8 cellular contexts compared by ENCODE assay signal in the genomic region with DNA sequence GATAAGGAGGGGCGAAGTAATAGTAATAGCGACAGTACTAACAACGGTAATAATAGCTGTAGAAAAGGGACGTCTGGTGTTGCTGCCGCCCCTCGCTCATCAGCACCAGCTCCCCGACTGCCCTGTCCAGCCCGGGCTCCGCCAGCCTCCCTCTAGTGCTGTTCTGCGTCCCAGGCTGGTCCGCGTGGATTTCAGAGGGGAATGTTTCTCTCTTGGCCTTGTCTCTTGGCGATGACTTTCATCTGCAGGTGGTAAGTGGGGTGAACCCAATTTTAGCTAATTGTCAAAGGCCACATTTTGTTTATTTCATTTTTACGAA. TPM values are rescaled to one million over a fixed set of nuclear protein-coding genes. Genes with fewer than 3 reads are reported as not detected.
DNase-seq lines count a peak whose midpoint lies in the region; ATAC-seq and TF ChIP-seq lines count a peak whose summit lies in the region.

No MANE protein-coding gene starts in this region.

- CTCF ChIA-PET in mammary epithelial cell (lab: Charles Lee; ENCODE audit: low non-redundant PET) = no interaction called here

- in situ Hi-C loops in mammary epithelial cell (cut with MboI; ENCODE audit: low sequenced_read_pairs in 2 of 2) = no loop called here

- peak overlapping the region; percentile 46 to 57 (median 50) for H3K4me3 ChIP-seq in mammary epithelial cell (replicated peaks in 1 of 3; ENCODE audit: insufficient read depth in 1 of 3, low read depth in 2 of 3, low read length in 3 of 3)
- H3K4me3 ChIP-seq in stomach smooth muscle (ENCODE audit: low read length in 2 of 2) = peak overlapping the region; percentile 59 to 78

- no peaks in the 10 kb centered on the region for H3K36me3 ChIP-seq in mammary epithelial cell (ENCODE audit: insufficient read depth, low read length)
- no peaks in the 10 kb centered on the region for H3K36me3 ChIP-seq in stomach smooth muscle (ENCODE audit: control insufficient read depth in 2 of 2, insufficient read depth in 2 of 2, low read length in 2 of 2)

- H3K4me1 ChIP-seq in mammary epithelial cell (ENCODE audit: insufficient read depth, low read length) (peaks cover 3% of the 10 kb centered on the region), stomach smooth muscle (ENCODE audit: control insufficient read depth, insufficient read depth, low read length) (peaks cover 4% of the 10 kb centered on the region)

- no peak overlapping the region for H3K27ac ChIP-seq in mammary epithelial cell (ENCODE audit: insufficient read depth, low read depth, low read length)
- no peak overlapping the region for H3K27ac ChIP-seq in stomach smooth muscle (ENCODE audit: low read length)

- WGBS in mammary epithelial cell (ENCODE audit: low coverage, missing lambda C conversion rate) = 1% methylated on average over 14 of the region's 14 CpGs

- H2AFZ ChIP-seq in mammary epithelial cell (ENCODE audit: low read depth, low read length) = peak overlapping the region; percentile 86

- H3K27me3 ChIP-seq in mammary epithelial cell (ENCODE audit: insufficient read depth, low read length) (peaks cover 1% of the 10 kb centered on the region), stomach smooth muscle (ENCODE audit: control insufficient read depth in 1 of 2, insufficient read depth in 2 of 2, low read length in 2 of 2) (peaks cover 6 to 22% of the 10 kb centered on the region in 2 donors)

- H3K9me3 ChIP-seq in mammary epithelial cell (replicated peaks; ENCODE audit: insufficient read depth, low read length) (no peaks in the 10 kb centered on the region), stomach smooth muscle (ENCODE audit: control insufficient read depth in 2 of 2, low read length in 2 of 2) (peaks cover 0 to 2% of the 10 kb centered on the region in 2 donors)

- peak overlapping the region; percentile 99 for H3K4me2 ChIP-seq in mammary epithelial cell (ENCODE audit: insufficient read depth, low read depth, low read length)

- H4K20me1 ChIP-seq in mammary epithelial cell (ENCODE audit: insufficient read depth, low read length) = no peaks in the 10 kb centered on the region

- no TSS peak for BruUV-seq in mammary epithelial cell (replicated peaks; lab: Mats Ljungman, UMichigan)

- H3K79me2 ChIP-seq in mammary epithelial cell (ENCODE audit: insufficient read depth, low read length) = no peaks in the 10 kb centered on the region

- DNase-seq in COLO668 (lab: John Stamatoyannopoulos, UW; ENCODE audit: unreplicated experiment) (peak; percentile 39), mammary epithelial cell (peak; percentile 2), left colon (peak in 1 of 2 donors; percentile 7), hepatic stellate cell (ENCODE audit: low spot score) (no peak)

- no peak for TF ChIP-seq CTCF in mammary epithelial cell (conservative IDR thresholded peaks at IDR 0.05 in 1 of 2, IDR thresholded peaks at IDR 0.05 in 1 of 2; ENCODE audit: extremely low read depth in 1 of 2, insufficient read depth in 1 of 2, low read depth in 1 of 2, low read length in 2 of 2)

- dilution Hi-C loops in mammary epithelial cell (cut with HindIII; ENCODE audit: low sequenced_read_pairs) = no loop called here

- H3K9ac ChIP-seq in mammary epithelial cell (ENCODE audit: insufficient read depth, low read length) (no peak overlapping the region), stomach smooth muscle (ENCODE audit: low read length in 2 of 2) (peak overlapping the region; percentile 54 to 60)

- peak; percentile 13 for ATAC-seq in HG02884 (IDR thresholded peaks at IDR 0.05; ENCODE audit: unreplicated experiment)
- ATAC-seq in left colon = peak; percentile 48
- no peak for ATAC-seq in GM18873 (IDR thresholded peaks at IDR 0.05; ENCODE audit: low FRiP score, unreplicated experiment)
- no peak for ATAC-seq in HG03565 (IDR thresholded peaks at IDR 0.05; ENCODE audit: unreplicated experiment)

- intact Hi-C loops in mammary epithelial cell (cut with micrococcal nuclease) = no loop called here
- intact Hi-C loops in left colon (cut with DNase I, micrococcal nuclease) = no loop called here

RNA-seq across cellular contexts. Expression of a gene that starts 0.6 kb away (rescaled TPM):
- total RNA-seq in mammary epithelial cell (under 1 TPM in 1 of 2 donors, not detected in 1; under 0.01 TPM), left colon (1 to 10 TPM in 1 of 2 donors, under 1 TPM in 1; 0.95 to 1.1 TPM)
- polyA plus RNA-seq in mammary epithelial cell = not detected
- not detected for polyA minus RNA-seq in mammary epithelial cell

Comparison
In these comparisons a context has a peak if more than half of its experiments do, and no peak if none do; other contexts are left out.
1. ATAC-seq: peak in HG02884 (single experiment) and left colon (single experiment); none in GM18873 (single experiment) and HG03565 (single experiment).